In the genomic region with DNA sequence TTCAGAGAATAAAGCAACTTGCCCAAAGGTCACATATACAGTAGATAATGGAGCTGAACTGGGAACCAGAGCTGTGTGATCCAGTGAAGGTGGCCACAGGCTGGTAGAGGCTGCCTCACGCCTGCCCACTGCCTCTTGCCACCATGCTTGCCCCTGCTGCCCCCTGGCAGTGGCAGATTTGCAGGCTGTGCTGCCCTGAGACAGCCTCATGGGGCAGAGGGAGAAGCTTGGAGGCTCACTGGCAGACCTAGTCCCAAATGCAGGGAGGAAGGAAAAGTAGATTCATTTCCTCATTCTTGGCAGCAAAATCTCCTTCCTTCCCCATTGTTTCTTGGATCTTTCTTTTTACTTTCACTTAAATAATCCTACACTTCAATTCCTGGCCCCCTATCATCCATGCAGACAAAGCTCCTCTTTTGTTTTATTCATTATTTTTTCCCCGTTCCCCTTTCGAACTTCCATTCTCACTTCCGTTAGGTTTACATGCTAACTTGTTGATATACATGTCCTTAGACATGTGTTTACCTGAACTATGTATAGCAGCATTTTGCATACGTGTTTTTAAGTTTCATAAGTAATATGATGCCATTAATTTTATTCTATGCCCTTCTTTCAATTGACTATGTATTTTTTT, we compare ENCODE assay signal across 1 cellular context.
TF ChIP-seq lines count a peak whose summit lies in the region.

No MANE protein-coding gene starts in this region.

TF ChIP-seq in GM12878, 131 proteins besides CTCF, POLR2A, EP300 and RAD21 (continued from another document):
- no peak for TF ChIP-seq SUZ12 (IDR thresholded peaks at IDR 0.05; ENCODE audit: unreplicated experiment)
